In the genomic region with DNA sequence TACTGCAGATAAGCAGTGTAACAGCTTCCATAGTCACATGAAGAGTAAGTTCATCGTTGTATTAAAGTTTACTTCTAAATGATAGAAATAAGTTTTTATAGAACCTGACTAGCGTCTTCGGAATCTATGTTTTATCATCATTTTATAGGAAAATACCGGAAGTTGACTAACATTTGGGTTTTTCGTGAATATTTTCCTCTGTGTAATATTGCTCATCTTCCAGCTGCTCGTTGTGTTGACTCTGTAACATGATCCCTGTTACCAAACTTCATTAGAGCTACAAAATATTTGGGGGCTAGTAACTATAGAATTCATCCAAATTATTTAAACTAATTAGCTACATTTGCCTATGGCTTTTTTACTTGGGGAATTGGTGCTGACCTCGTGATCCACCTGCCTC, we compare ENCODE assay signal across 20 cellular contexts.
"Had no signal": no experiment of that assay in that cellular context is flagged by ENCODE, and none has a peak within 500 bp of the region (broad histone marks: within the 10 kb centered on the region; RNA-seq: fewer than 3 reads in every experiment).

No MANE protein-coding gene starts in this region.

- H3K9me3 Mint-ChIP-seq: activated B cell treated with CpG ODN at 0.5 μM for 24 hours; activated CD8-positive, alpha-beta T cell treated with anti-CD3 and anti-CD28 coated beads for 36 hours; activated naive CD4-positive, alpha-beta T cell treated with anti-CD3 and anti-CD28 coated beads, Interleukin-2, amount 50 U/mL, for 24 hours; activated T-cell treated with anti-CD3 and anti-CD28 coated beads, Interleukin-2, amount 50 U/mL, for 4 hours; neural progenitor cell; stimulated activated memory B cell treated with anti-CD40 and anti-IgM and Interleukin-4, amounts not matched to agents 10 μg/mL and 1 μg/mL and 100 μg/mL, for 72 hours had no signal

- H3K27me3 ChIP-seq: body of pancreas, gastroesophageal sphincter, neural progenitor cell, tibial artery, vagina had no signal

- H3K27me3 Mint-ChIP-seq: activated B cell treated with CpG ODN at 0.5 μM for 24 hours; activated CD8-positive, alpha-beta T cell treated with anti-CD3 and anti-CD28 coated beads for 36 hours; activated naive CD4-positive, alpha-beta T cell treated with anti-CD3 and anti-CD28 coated beads, Interleukin-2, amount 50 U/mL, for 24 hours; stimulated activated memory B cell treated with anti-CD40 and anti-IgM and Interleukin-4, amounts not matched to agents 10 μg/mL and 1 μg/mL and 100 μg/mL, for 72 hours had no signal

- H3K4me1 Mint-ChIP-seq: activated B cell treated with CpG ODN at 0.5 μM for 24 hours; activated naive CD4-positive, alpha-beta T cell treated with anti-CD3 and anti-CD28 coated beads, Interleukin-2, amount 50 U/mL, for 24 hours; stimulated activated memory B cell treated with anti-CD40 and anti-IgM and Interleukin-4, amounts not matched to agents 10 μg/mL and 1 μg/mL and 100 μg/mL, for 72 hours had no signal

- H3K9ac ChIP-seq: neural progenitor cell, parathyroid adenoma had no signal

- H3K4me1 ChIP-seq: body of pancreas, gastroesophageal sphincter, parathyroid adenoma, tibial artery, vagina had no signal

- H3K9me3 ChIP-seq: body of pancreas, gastroesophageal sphincter, tibial artery, vagina had no signal

- H3K36me3 ChIP-seq: neural progenitor cell had no signal

- H3K4me3 ChIP-seq: body of pancreas, gastroesophageal sphincter, neural progenitor cell, tibial artery, vagina had no signal

- FAIRE-seq: TTC549 had no signal

- H3K27ac Mint-ChIP-seq: activated B cell treated with CpG ODN at 0.5 μM for 24 hours; activated CD8-positive, alpha-beta T cell treated with anti-CD3 and anti-CD28 coated beads for 36 hours; activated naive CD4-positive, alpha-beta T cell treated with anti-CD3 and anti-CD28 coated beads, Interleukin-2, amount 50 U/mL, for 24 hours; neural progenitor cell; stimulated activated memory B cell treated with anti-CD40 and anti-IgM and Interleukin-4, amounts not matched to agents 10 μg/mL and 1 μg/mL and 100 μg/mL, for 72 hours had no signal

- DNase-seq: activated B cell treated with CpG ODN at 0.5 μM for 24 hours; activated CD4-positive, alpha-beta T cell treated with anti-CD3 and anti-CD28 coated beads for 48 hours; activated CD8-positive, alpha-beta T cell treated with anti-CD3 and anti-CD28 coated beads for 36 hours; activated effector memory CD4-positive, alpha-beta T cell treated with Interleukin-2 at 50 U/mL for 16 hours; activated T-cell treated with anti-CD3 and anti-CD28 coated beads, Interleukin-2, amount 50 U/mL, for 4 hours; body of pancreas; effector CD8-positive, alpha-beta T cell; islet precursor cell; midbrain; stimulated activated CD4-positive, alpha-beta T cell treated with anti-CD3 and anti-CD28 coated beads, Interleukin-2, amount 100 ng/mL, for 48 hours; T-helper 2 cell; tibial artery had no signal

- H3K4me3 Mint-ChIP-seq: activated B cell treated with CpG ODN at 0.5 μM for 24 hours; activated CD8-positive, alpha-beta T cell treated with anti-CD3 and anti-CD28 coated beads for 36 hours; activated naive CD4-positive, alpha-beta T cell treated with anti-CD3 and anti-CD28 coated beads, Interleukin-2, amount 50 U/mL, for 24 hours; activated T-cell treated with anti-CD3 and anti-CD28 coated beads, Interleukin-2, amount 50 U/mL, for 4 hours; neural progenitor cell; stimulated activated memory B cell treated with anti-CD40 and anti-IgM and Interleukin-4, amounts not matched to agents 10 μg/mL and 1 μg/mL and 100 μg/mL, for 72 hours had no signal

- ATAC-seq: activated CD8-positive, alpha-beta T cell treated with anti-CD3 and anti-CD28 coated beads for 36 hours; activated T-cell treated with anti-CD3 and anti-CD28 coated beads, Interleukin-2, amount 50 U/mL, for 4 hours; body of pancreas; gastroesophageal sphincter; left lobe of liver; stimulated activated memory B cell treated with anti-CD40 and anti-IgM and Interleukin-4, amounts not matched to agents 10 μg/mL and 1 μg/mL and 100 μg/mL, for 72 hours had no signal

- H3K27ac ChIP-seq: body of pancreas, gastroesophageal sphincter, neural progenitor cell, parathyroid adenoma, tibial artery, vagina had no signal
